Comparison of ENCODE assay signal across 7 cellular contexts in genomic region chr16:29667320-29667605, GRCh38. TPM values are rescaled to one million over a fixed set of nuclear protein-coding genes. Genes with fewer than 3 reads are reported as not detected.
DNase-seq lines count a peak whose midpoint lies in the region; ATAC-seq and TF ChIP-seq lines count a peak whose summit lies in the region.
"Not testable (repeated sequence)": the region's sequence is repeated elsewhere in the genome, so short reads cannot be mapped to it uniquely, and the experiment has no call there.

No MANE protein-coding gene starts in this region.

- intact Hi-C loops in dendritic cell treated with granulocyte-macrophage colony-stimulating factor and Interleukin-4, amounts not matched to agents 40 ng/mL and 50 ng/mL, for 4 days (cut with micrococcal nuclease); lower lobe of right lung (cut with DNase I): not testable (repeated sequence)

- H3K9me3 ChIP-seq in CD8-positive, alpha-beta memory T cell (ENCODE audit: low read length); Karpas-422 (ENCODE audit: low read length); T-helper 17 cell (ENCODE audit: control insufficient read depth, low read length, poor library complexity, severe bottlenecking); lower lobe of right lung; neuron (ENCODE audit: low read length): not testable (repeated sequence)

- not testable (repeated sequence) for H3K27me3 Mint-ChIP-seq in CD8-positive, alpha-beta memory T cell; T-helper 17 cell; activated T-cell treated with anti-CD3 and anti-CD28 coated beads, Interleukin-2, amount 50 U/mL, for 72 hours (ENCODE audit: low read depth); dendritic cell treated with granulocyte-macrophage colony-stimulating factor and Interleukin-4, amounts not matched to agents 40 ng/mL and 50 ng/mL, for 4 days

- not testable (repeated sequence) for H3K27me3 ChIP-seq in CD8-positive, alpha-beta memory T cell (ENCODE audit: insufficient read depth, low read length, poor library complexity, severe bottlenecking); Karpas-422 (ENCODE audit: low read length); lower lobe of right lung (ENCODE audit: low read depth); neuron (ENCODE audit: insufficient read depth, low read length)

- CTCF ChIA-PET in CD8-positive, alpha-beta memory T cell (lab: Charles Lee): interaction anchor here (1.3 to 1.6 kb wide), 2 partner anchors 9 to 14 kb away, joined by 3 to 4 read pairs; no protein-coding TSS in a partner anchor

- H3K4me2 ChIP-seq in Karpas-422 (ENCODE audit: low read depth, low read length, poor library complexity, severe bottlenecking): peak overlapping the region; percentile 71

- POLR2A ChIA-PET in CD8-positive, alpha-beta memory T cell (lab: Charles Lee): interaction anchor here (1.0 kb wide), 1 partner anchor 232 kb away, joined by 3 read pairs; the partner anchor contains the start of gene SEZ6L2

- peak overlapping the region; percentile 68 for H3K9ac ChIP-seq in Karpas-422 (ENCODE audit: low read length)

- peak overlapping the region; percentile 77 for H3K27ac ChIP-seq in CD8-positive, alpha-beta memory T cell (ENCODE audit: low read depth, low read length)
- H3K27ac ChIP-seq in Karpas-422 (ENCODE audit: low read length) (peak overlapping the region; percentile 75), lower lobe of right lung (peak overlapping the region; percentile 36)

- not testable (repeated sequence) for TF ChIP-seq CTCF in lower lobe of right lung (IDR thresholded peaks at IDR 0.05)

- not testable (repeated sequence) for DNase-seq in CD8-positive, alpha-beta memory T cell; Karpas-422; T-helper 17 cell; activated T-cell treated with anti-CD3 and anti-CD28 coated beads, Interleukin-2, amount 50 U/mL, for 72 hours; lower lobe of right lung

- ATAC-seq in T-helper 17 cell; activated T-cell treated with anti-CD3 and anti-CD28 coated beads, Interleukin-2, amount 50 U/mL, for 72 hours (replicated peaks in 1 of 2); lower lobe of right lung: not testable (repeated sequence)

- not testable (repeated sequence) for H4K20me1 ChIP-seq in Karpas-422 (ENCODE audit: insufficient read depth, low read depth, low read length)

- H3K27ac Mint-ChIP-seq in CD8-positive, alpha-beta memory T cell: peak overlapping the region; percentile 92 to 99 (median 98)
- peak overlapping the region; percentile 99 for H3K27ac Mint-ChIP-seq in T-helper 17 cell
- peak overlapping the region; percentile 86 for H3K27ac Mint-ChIP-seq in activated T-cell treated with anti-CD3 and anti-CD28 coated beads, Interleukin-2, amount 50 U/mL, for 72 hours
- H3K27ac Mint-ChIP-seq in dendritic cell treated with granulocyte-macrophage colony-stimulating factor and Interleukin-4, amounts not matched to agents 40 ng/mL and 50 ng/mL, for 4 days: peak overlapping the region; percentile 92

- H2AFZ ChIP-seq in Karpas-422 (ENCODE audit: low read length) (peak overlapping the region; percentile 64; the same call in 1 of the 2 replicates), neuron (ENCODE audit: low read depth, low read length) (peak overlapping the region; percentile 44)

- H3K9me2 ChIP-seq in Karpas-422 (replicated peaks; ENCODE audit: insufficient read depth, low read length): not testable (repeated sequence)

- peaks cover 39% of the 10 kb centered on the region for H3K4me1 ChIP-seq in CD8-positive, alpha-beta memory T cell (ENCODE audit: insufficient read depth, low read length)
- H3K4me1 ChIP-seq in Karpas-422 (ENCODE audit: low read length) (peaks cover 49% of the 10 kb centered on the region), lower lobe of right lung (peaks cover 16% of the 10 kb centered on the region), neuron (ENCODE audit: insufficient read depth, low read length) (peaks cover 30% of the 10 kb centered on the region)

- not testable (repeated sequence) for H3K36me3 ChIP-seq in CD8-positive, alpha-beta memory T cell (ENCODE audit: insufficient read depth, low read length); Karpas-422 (ENCODE audit: insufficient read depth, low read length); lower lobe of right lung; neuron (ENCODE audit: insufficient read depth, low read length)

- peaks cover 14 to 57% (median 18%) of the 10 kb centered on the region in 3 donors for H3K36me3 Mint-ChIP-seq in CD8-positive, alpha-beta memory T cell
- H3K36me3 Mint-ChIP-seq in T-helper 17 cell (ENCODE audit: low read depth): peaks cover 15% of the 10 kb centered on the region
- H3K36me3 Mint-ChIP-seq in activated T-cell treated with anti-CD3 and anti-CD28 coated beads, Interleukin-2, amount 50 U/mL, for 72 hours (ENCODE audit: insufficient read depth in 2 of 2): peaks cover 18 to 34% of the 10 kb centered on the region in 2 donors
- peaks cover 86% of the 10 kb centered on the region for H3K36me3 Mint-ChIP-seq in dendritic cell treated with granulocyte-macrophage colony-stimulating factor and Interleukin-4, amounts not matched to agents 40 ng/mL and 50 ng/mL, for 4 days (ENCODE audit: low read depth)

- not testable (repeated sequence) for H3K79me2 ChIP-seq in Karpas-422 (ENCODE audit: low read length)

- H3K4me3 ChIP-seq in CD8-positive, alpha-beta memory T cell (ENCODE audit: low read length): peak overlapping the region; percentile 83
- peak overlapping the region; percentile 61 for H3K4me3 ChIP-seq in Karpas-422 (ENCODE audit: low read length)
- H3K4me3 ChIP-seq in lower lobe of right lung: not testable (repeated sequence)
- H3K4me3 ChIP-seq in neuron (ENCODE audit: low read length): peak overlapping the region; percentile 49

- peak overlapping the region; percentile 98 to 100 (median 99) for H3K4me3 Mint-ChIP-seq in CD8-positive, alpha-beta memory T cell
- H3K4me3 Mint-ChIP-seq in T-helper 17 cell: peak overlapping the region; percentile 98
- H3K4me3 Mint-ChIP-seq in activated T-cell treated with anti-CD3 and anti-CD28 coated beads, Interleukin-2, amount 50 U/mL, for 72 hours: peak overlapping the region; percentile 92 to 94
- peak overlapping the region; percentile 89 for H3K4me3 Mint-ChIP-seq in dendritic cell treated with granulocyte-macrophage colony-stimulating factor and Interleukin-4, amounts not matched to agents 40 ng/mL and 50 ng/mL, for 4 days

- H3K4me1 Mint-ChIP-seq in CD8-positive, alpha-beta memory T cell: peaks cover 52 to 65% (median 54%) of the 10 kb centered on the region in 3 donors
- H3K4me1 Mint-ChIP-seq in T-helper 17 cell: peaks cover 55% of the 10 kb centered on the region
- peaks cover 58% of the 10 kb centered on the region for H3K4me1 Mint-ChIP-seq in activated T-cell treated with anti-CD3 and anti-CD28 coated beads, Interleukin-2, amount 50 U/mL, for 72 hours (ENCODE audit: low read depth)
- peaks cover 76% of the 10 kb centered on the region for H3K4me1 Mint-ChIP-seq in dendritic cell treated with granulocyte-macrophage colony-stimulating factor and Interleukin-4, amounts not matched to agents 40 ng/mL and 50 ng/mL, for 4 days (ENCODE audit: low read depth)

- not testable (repeated sequence) for H3K9me3 Mint-ChIP-seq in CD8-positive, alpha-beta memory T cell; activated T-cell treated with anti-CD3 and anti-CD28 coated beads, Interleukin-2, amount 50 U/mL, for 72 hours; dendritic cell treated with granulocyte-macrophage colony-stimulating factor and Interleukin-4, amounts not matched to agents 40 ng/mL and 50 ng/mL, for 4 days

RNA-seq across cellular contexts. Expression of gene SPN, which starts 4.2 kb away (rescaled TPM):
- total RNA-seq in CD8-positive, alpha-beta memory T cell: 100 to 1,000 TPM; 136 to 144 TPM
- 255 TPM for polyA plus RNA-seq in CD8-positive, alpha-beta memory T cell
- total RNA-seq in Karpas-422 (2014; rRNA removed; shearing (Covaris generic); ENCODE audit: low replicate concordance): 0.63 and 1.0 TPM in 2 replicates
- total RNA-seq in T-helper 17 cell: 100 to 1,000 TPM; 122 to 147 TPM
- total RNA-seq in activated T-cell treated with anti-CD3 and anti-CD28 coated beads, Interleukin-2, amount 50 U/mL, for 72 hours: 10 to 100 TPM; 77.4 to 84.4 TPM
- 109 TPM for total RNA-seq in lower lobe of right lung

RNA-seq across cellular contexts. Expression of gene QPRT, which starts 11.7 kb away (rescaled TPM):
- 1 to 10 TPM; 3.0 to 3.5 TPM for total RNA-seq in CD8-positive, alpha-beta memory T cell
- 0.74 TPM for polyA plus RNA-seq in CD8-positive, alpha-beta memory T cell
- 39.6 and 45.8 TPM in 2 replicates for total RNA-seq in Karpas-422 (2014; rRNA removed; shearing (Covaris generic); ENCODE audit: low replicate concordance)
- total RNA-seq in T-helper 17 cell: under 1 TPM; 0.72 to 0.96 TPM
- total RNA-seq in activated T-cell treated with anti-CD3 and anti-CD28 coated beads, Interleukin-2, amount 50 U/mL, for 72 hours: 1 to 10 TPM; 4.5 to 5.6 TPM
- total RNA-seq in lower lobe of right lung: 11.0 TPM

Comparison
In these comparisons a context has a peak if more than half of its experiments do, and no peak if none do; other contexts are left out.
1. RNA of gene SPN, which starts 4.2 kb away (total RNA-seq): 122 to 147 TPM in T-helper 17 cell, 136 to 144 TPM in CD8-positive, alpha-beta memory T cell, 109 TPM in lower lobe of right lung (single experiment) and 77.4 to 84.4 TPM in activated T-cell treated with anti-CD3 and anti-CD28 coated beads, Interleukin-2, amount 50 U/mL, for 72 hours; 0.63 to 1.0 TPM in Karpas-422; every median in the first group is over 10 times any median in the second.
2. Peak in every context shown above with its lines, with median percentiles within 50 percentile points of each other: H3K27ac ChIP-seq, H3K27ac Mint-ChIP-seq and H3K4me3 Mint-ChIP-seq.